ENCODE assay signal across 8 cellular contexts in genomic region chr6:10692965-10693538, GRCh38. TPM values are rescaled to one million over a fixed set of nuclear protein-coding genes. Genes with fewer than 3 reads are reported as not detected.
DNase-seq lines count a peak whose midpoint lies in the region; ATAC-seq and TF ChIP-seq lines count a peak whose summit lies in the region.

No MANE protein-coding gene starts in this region.

- H3K27ac Mint-ChIP-seq in mesothelial cell of epicardium = peak overlapping the region; percentile 100

- no peak for DNase-seq in AG09309 (ENCODE audit: low read depth)
- DNase-seq in mammary epithelial cell = peak; percentile 18
- DNase-seq in mesothelial cell of epicardium (ENCODE audit: low spot score in 2 of 2, unreplicated experiment in 2 of 2) = no peak
- no peak for DNase-seq in NCI-H1105 (lab: John Stamatoyannopoulos, UW)
- DNase-seq in NCI-H526 treated with DMSO at 0.1 percent for 48 hours (lab: John Stamatoyannopoulos, UW) = no peak

- in situ Hi-C loops in mammary epithelial cell (cut with MboI; ENCODE audit: low sequenced_read_pairs in 2 of 2) = loop anchor here in 1 of 2 donors (10.0 kb wide), 1 partner anchor 178 kb away; no protein-coding TSS in a partner anchor

- no peak overlapping the region for H2AFZ ChIP-seq in mammary epithelial cell (ENCODE audit: low read depth, low read length)

- H3K36me3 Mint-ChIP-seq in mesothelial cell of epicardium = peaks cover 2% of the 10 kb centered on the region

- H4K20me1 ChIP-seq in mammary epithelial cell (ENCODE audit: insufficient read depth, low read length) = no peaks in the 10 kb centered on the region

- H3K4me3 ChIP-seq in AG09309 (ENCODE audit: control insufficient read depth, low read depth, low read length) (peak overlapping the region; percentile 91), HUES48 (ENCODE audit: low read depth, low read length) (peak overlapping the region; percentile 98), mammary epithelial cell (replicated peaks in 1 of 3; ENCODE audit: insufficient read depth in 1 of 3, low read depth in 2 of 3, low read length in 3 of 3) (peak overlapping the region; percentile 58 to 98 (median 96))

- no peaks in the 10 kb centered on the region for H3K9me3 Mint-ChIP-seq in mesothelial cell of epicardium

- CTCF ChIA-PET in mammary epithelial cell (lab: Charles Lee; ENCODE audit: low non-redundant PET) = no interaction called here

- WGBS in mammary epithelial cell (ENCODE audit: low coverage, missing lambda C conversion rate) = 72% methylated on average over 8 of the region's 8 CpGs

- ATAC-seq in GM18517 (IDR thresholded peaks at IDR 0.05; ENCODE audit: unreplicated experiment) (no peak), HG02610 (IDR thresholded peaks at IDR 0.05; ENCODE audit: unreplicated experiment) (no peak)

- no peak for TF ChIP-seq CTCF in AG09309 (IDR thresholded peaks at IDR 0.05; ENCODE audit: control insufficient read depth, insufficient read depth, low read depth, low read length, missing control alignments)
- no peak for TF ChIP-seq CTCF in mammary epithelial cell (conservative IDR thresholded peaks at IDR 0.05 in 1 of 2, IDR thresholded peaks at IDR 0.05 in 1 of 2; ENCODE audit: extremely low read depth in 1 of 2, insufficient read depth in 1 of 2, low read depth in 1 of 2, low read length in 2 of 2)
- TF ChIP-seq CTCF in mesothelial cell of epicardium (IDR thresholded peaks at IDR 0.05; ENCODE audit: unreplicated experiment) = no peak

- H3K4me3 Mint-ChIP-seq in mesothelial cell of epicardium = peak overlapping the region; percentile 99

- H3K4me1 ChIP-seq in HUES48 (ENCODE audit: control insufficient read depth, insufficient read depth, low read length) = peaks cover 6% of the 10 kb centered on the region; the same call in 1 of the 2 replicates
- peaks cover 19% of the 10 kb centered on the region for H3K4me1 ChIP-seq in mammary epithelial cell (ENCODE audit: insufficient read depth, low read length)

- H3K4me2 ChIP-seq in mammary epithelial cell (ENCODE audit: insufficient read depth, low read depth, low read length) = peak overlapping the region; percentile 90

- H3K79me2 ChIP-seq in mammary epithelial cell (ENCODE audit: insufficient read depth, low read length) = peaks cover 52% of the 10 kb centered on the region

- H3K9me3 ChIP-seq in HUES48 (ENCODE audit: control insufficient read depth, insufficient read depth, low read length) (no peaks in the 10 kb centered on the region), mammary epithelial cell (replicated peaks; ENCODE audit: insufficient read depth, low read length) (no peaks in the 10 kb centered on the region)

- H3K4me1 Mint-ChIP-seq in mesothelial cell of epicardium = peaks cover 26% of the 10 kb centered on the region

- dilution Hi-C loops in mammary epithelial cell (cut with HindIII; ENCODE audit: low sequenced_read_pairs) = no loop called here

- H3K27me3 ChIP-seq in HUES48 (ENCODE audit: control insufficient read depth, insufficient read depth, low read length) (no peaks in the 10 kb centered on the region), mammary epithelial cell (ENCODE audit: insufficient read depth, low read length) (no peaks in the 10 kb centered on the region)

- peaks cover 17% of the 10 kb centered on the region for H3K36me3 ChIP-seq in HUES48 (ENCODE audit: control insufficient read depth, insufficient read depth, low read length)
- no peaks in the 10 kb centered on the region for H3K36me3 ChIP-seq in mammary epithelial cell (ENCODE audit: insufficient read depth, low read length)

- BruUV-seq in mammary epithelial cell (replicated peaks; lab: Mats Ljungman, UMichigan) = no TSS peak

- peaks cover 1% of the 10 kb centered on the region for H3K27me3 Mint-ChIP-seq in mesothelial cell of epicardium (ENCODE audit: low read depth)

- intact Hi-C loops in mammary epithelial cell (cut with micrococcal nuclease) = no loop called here

- H3K27ac ChIP-seq in HUES48 (ENCODE audit: low read depth, low read length) (peak overlapping the region; percentile 30), mammary epithelial cell (ENCODE audit: insufficient read depth, low read depth, low read length) (peak overlapping the region; percentile 98)

- H3K9ac ChIP-seq in HUES48 (ENCODE audit: low read depth, low read length) = no peak overlapping the region
- peak overlapping the region; percentile 99 for H3K9ac ChIP-seq in mammary epithelial cell (ENCODE audit: insufficient read depth, low read length)

RNA-seq across cellular contexts. Expression of gene C6orf52, which starts 1.4 kb away (rescaled TPM):
- total RNA-seq in mammary epithelial cell = under 1 TPM in 1 of 2 donors, not detected in 1; 0.50 TPM
- polyA plus RNA-seq in mammary epithelial cell = 0.60 TPM
- not detected for polyA minus RNA-seq in mammary epithelial cell
- total RNA-seq in mesothelial cell of epicardium = 3.1 to 4.6 TPM (median 3.8 TPM) in 3 replicates

RNA-seq across cellular contexts. Expression of gene PAK1IP1, which starts 1.7 kb away (rescaled TPM):
- total RNA-seq in mammary epithelial cell = 10 to 100 TPM; 14.8 to 24.7 TPM
- polyA plus RNA-seq in mammary epithelial cell = 23.8 TPM
- polyA minus RNA-seq in mammary epithelial cell = 9.8 TPM
- 14.7 to 16.8 TPM (median 15.5 TPM) in 3 replicates for total RNA-seq in mesothelial cell of epicardium

RNA-seq across cellular contexts. Expression of gene TMEM14C, which starts 29.8 kb away (rescaled TPM):
- 100 to 1,000 TPM in 1 of 2 donors, 10 to 100 TPM in 1; 90.0 to 113 TPM for total RNA-seq in mammary epithelial cell
- polyA plus RNA-seq in mammary epithelial cell = 168 TPM
- polyA minus RNA-seq in mammary epithelial cell = 42.8 TPM
- total RNA-seq in mesothelial cell of epicardium = 74.4 to 78.9 TPM (median 75.7 TPM) in 3 replicates

RNA-seq across cellular contexts. Expression of gene TMEM14B, which starts 54.6 kb away (rescaled TPM):
- 10 to 100 TPM; 39.3 to 63.5 TPM for total RNA-seq in mammary epithelial cell
- 67.5 TPM for polyA plus RNA-seq in mammary epithelial cell
- polyA minus RNA-seq in mammary epithelial cell = 51.4 TPM
- 56.1 to 58.5 TPM (median 57.3 TPM) in 3 replicates for total RNA-seq in mesothelial cell of epicardium
